ENCODE assay signal across 8 cellular contexts in the genomic region with DNA sequence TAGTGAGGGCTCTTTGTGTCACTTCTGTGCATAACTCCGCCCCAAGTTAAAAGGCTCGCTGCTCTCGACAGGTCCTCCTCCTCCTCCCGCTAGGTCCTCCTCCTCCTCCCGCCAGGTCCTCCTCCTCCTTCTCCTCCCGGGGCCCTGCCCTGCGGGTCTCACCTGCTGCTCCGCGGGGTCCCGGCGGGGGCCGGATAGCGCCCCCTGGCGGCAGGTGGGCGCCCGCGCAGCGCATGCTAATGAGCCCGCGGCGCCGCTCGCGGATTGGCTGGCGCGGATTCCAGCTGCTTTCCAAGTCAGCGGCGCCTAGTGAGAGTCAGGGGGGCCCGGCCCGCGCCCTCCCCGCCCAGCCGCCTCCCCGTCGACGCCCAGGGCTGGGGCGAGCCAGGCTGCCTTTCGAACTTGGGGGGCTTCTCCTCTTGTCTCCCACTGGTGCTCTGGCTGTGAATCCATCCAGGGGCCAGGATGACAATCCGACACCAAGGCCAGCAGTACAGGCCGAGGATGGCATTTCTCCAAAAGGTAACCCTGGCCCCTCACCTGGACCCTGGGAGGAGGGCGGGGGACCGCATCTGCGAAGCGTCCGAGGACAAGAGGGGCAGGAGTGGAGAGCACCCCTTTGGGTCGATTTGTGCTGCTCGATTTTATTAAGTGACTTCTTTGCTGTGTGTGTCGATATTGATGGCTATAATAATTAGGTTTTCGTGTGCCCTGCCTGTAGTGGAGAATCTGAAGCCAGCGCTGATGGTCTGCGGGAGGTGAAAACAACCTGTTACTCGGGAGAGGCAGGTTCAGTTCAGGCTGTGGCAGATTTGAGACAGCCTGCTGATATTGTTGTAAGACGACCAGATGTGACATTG. TPM values are rescaled to one million over a fixed set of nuclear protein-coding genes. Genes with fewer than 3 reads are reported as not detected.
DNase-seq lines count a peak whose midpoint lies in the region; ATAC-seq and TF ChIP-seq lines count a peak whose summit lies in the region.

A gene (plus strand): TSS at position 295 of the 860 bp plus-strand sequence. CDS start 171 bp downstream, at position 466.

- no peaks in the 10 kb centered on the region for H3K36me3 Mint-ChIP-seq in endodermal cell (ENCODE audit: low read depth)

- ATAC-seq in GM19351 (IDR thresholded peaks at IDR 0.05; ENCODE audit: unreplicated experiment) (peak; percentile 90), HG03460 (IDR thresholded peaks at IDR 0.05; ENCODE audit: unreplicated experiment) (peak; percentile 90)

- peaks cover 10% of the 10 kb centered on the region for H3K4me1 Mint-ChIP-seq in endodermal cell

- H3K4me3 ChIP-seq in endodermal cell (ENCODE audit: low read length), result peak within 1 kb of the TSS; percentile 75
- peak within 1 kb of the TSS; percentile 25 for H3K4me3 ChIP-seq in mesodermal cell (ENCODE audit: extremely low read depth, insufficient read depth, low read length, poor library complexity, severe bottlenecking)

- DNase-seq in C1 segment of cervical spinal cord (lab: John Stamatoyannopoulos, UW) (peak in 13 of 14 donors; percentile 44 to 90 (median 75)), NCI-H748 treated with DMSO at 0.1 percent for 48 hours (lab: John Stamatoyannopoulos, UW) (peak; percentile 80), endodermal cell (peak; percentile 99)
- peak; percentile 93 for DNase-seq in activated CD8-positive, alpha-beta memory T cell treated with anti-CD3 and anti-CD28 coated beads for 24 hours
- DNase-seq in stimulated activated CD8-positive, alpha-beta memory T cell treated with anti-CD3 and anti-CD28 coated beads, Interleukin-15, amount 100 ng/mL, for 24 hours (ENCODE audit: low read depth), result peak; percentile 73

- H3K27me3 Mint-ChIP-seq in endodermal cell (ENCODE audit: insufficient read depth), result peaks cover 39% of the 10 kb centered on the region

- peak; percentile 99 for TF ChIP-seq CTCF in endodermal cell (conservative IDR thresholded peaks at IDR 0.05)

- no peak within 1 kb of the TSS for H3K27ac ChIP-seq in endodermal cell (ENCODE audit: low read depth, low read length)
- H3K27ac ChIP-seq in mesodermal cell (ENCODE audit: low read depth, low read length, severe bottlenecking), result no peak within 1 kb of the TSS

- H3K36me3 ChIP-seq in endodermal cell (ENCODE audit: control insufficient read depth, insufficient read depth, low read length) (no peaks in the 10 kb centered on the region), mesodermal cell (ENCODE audit: control insufficient read depth, insufficient read depth, low read length) (no peaks in the 10 kb centered on the region)

- 9 to 21% methylated on average over 16 to 53 of the region's 53 CpGs for WGBS in endodermal cell (ENCODE audit: insufficient coverage in 1 of 2, insufficient read length in 1 of 2), 2 experiments
- 8 to 12% methylated on average over 36 to 49 of the region's 53 CpGs for WGBS in mesodermal cell (ENCODE audit: insufficient coverage in 2 of 2), 2 experiments

- peak within 1 kb of the TSS; percentile 46 for H3K4me3 Mint-ChIP-seq in endodermal cell

- H3K27me3 ChIP-seq in endodermal cell (ENCODE audit: control insufficient read depth, insufficient read depth, low read length, poor library complexity, severe bottlenecking), result peaks cover 18% of the 10 kb centered on the region

- no peak within 1 kb of the TSS for H3K27ac Mint-ChIP-seq in endodermal cell

- no peaks in the 10 kb centered on the region for H3K9me3 Mint-ChIP-seq in endodermal cell

- H3K9ac ChIP-seq in endodermal cell (ENCODE audit: extremely low read depth, low read length, poor library complexity, severe bottlenecking), result no peak within 1 kb of the TSS

- H3K4me1 ChIP-seq in endodermal cell (ENCODE audit: control insufficient read depth, insufficient read depth, low read length) (no peaks in the 10 kb centered on the region), mesodermal cell (ENCODE audit: control insufficient read depth, insufficient read depth, low read length, poor library complexity, severe bottlenecking) (peaks cover 3% of the 10 kb centered on the region)

- no peaks in the 10 kb centered on the region for H3K9me3 ChIP-seq in endodermal cell (ENCODE audit: control insufficient read depth, low read length)
- no peaks in the 10 kb centered on the region for H3K9me3 ChIP-seq in mesodermal cell (ENCODE audit: control insufficient read depth, low read length)

RNA-seq across cellular contexts. Expression of the gene that starts here (rescaled TPM):
- 10 to 100 TPM; 11.1 to 14.7 TPM for total RNA-seq in endodermal cell
- 8.6 TPM for polyA plus RNA-seq in endodermal cell (2013, experiment 1 of 2)
- 8.1 TPM for polyA plus RNA-seq in endodermal cell (2013, experiment 2 of 2)
- polyA plus RNA-seq in mesodermal cell (2013, experiment 1 of 2), result 11.4 TPM
- polyA plus RNA-seq in mesodermal cell (2013, experiment 2 of 2), result 13.4 TPM
